ENCODE assay signal across 8 cellular contexts in the genomic region with DNA sequence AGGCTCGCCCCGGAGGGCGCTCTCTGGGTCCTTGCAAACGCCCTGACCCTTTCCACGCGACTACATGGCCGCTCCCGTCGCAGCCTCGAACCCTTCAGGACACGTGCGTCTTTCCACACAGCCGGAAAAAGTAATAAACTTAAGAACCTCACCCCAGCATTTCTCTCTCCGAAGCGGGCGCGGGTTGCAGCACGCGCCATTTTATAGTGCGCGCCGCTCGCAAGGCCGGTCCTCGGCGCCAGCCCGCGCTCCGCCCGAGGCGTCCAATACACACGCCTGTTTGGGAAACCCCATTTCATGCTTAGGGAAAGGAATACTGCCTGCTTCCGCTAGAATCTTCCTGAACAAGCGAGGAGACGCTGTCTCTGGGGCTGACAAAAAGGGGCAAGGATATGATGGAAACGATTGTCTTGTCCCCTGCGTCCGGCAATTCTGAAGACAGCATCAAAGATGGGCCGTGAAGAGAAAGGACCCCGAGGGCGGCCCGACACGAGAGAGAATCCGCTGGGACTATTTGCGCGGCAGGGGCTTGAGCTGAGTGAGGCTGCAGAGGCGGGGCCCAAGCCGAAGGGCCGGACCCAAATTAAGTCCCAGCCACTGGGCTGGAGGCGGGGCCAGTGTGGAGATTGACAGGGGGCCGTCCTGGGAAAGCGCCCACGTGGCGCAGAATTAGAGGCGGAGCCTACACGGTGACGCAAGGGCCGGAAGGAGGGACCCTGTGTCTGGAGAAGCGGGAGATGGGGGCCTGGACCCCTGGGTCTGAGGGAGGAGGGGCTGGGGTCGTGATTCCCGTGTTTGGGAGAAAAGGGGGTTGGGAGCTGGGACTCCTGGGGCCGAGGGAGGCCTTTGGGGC. TPM values are rescaled to one million over a fixed set of nuclear protein-coding genes. Genes with fewer than 3 reads are reported as not detected.
DNase-seq lines count a peak whose midpoint lies in the region; ATAC-seq and TF ChIP-seq lines count a peak whose summit lies in the region.

No MANE protein-coding gene starts in this region.

- no peak for TF ChIP-seq CTCF in colonic mucosa (IDR thresholded peaks at IDR 0.05)

- H3K9me3 ChIP-seq in BLaER1, result no peaks in the 10 kb centered on the region
- H3K9me3 ChIP-seq in colonic mucosa, result no peaks in the 10 kb centered on the region

- H3K9ac ChIP-seq in BLaER1 (peak overlapping the region; percentile 100), colonic mucosa (ENCODE audit: low read depth in 2 of 2, low read length in 2 of 2) (peak overlapping the region; percentile 81 to 84)

- peak overlapping the region; percentile 95 for H3K4me3 ChIP-seq in BLaER1
- peak overlapping the region; percentile 98 for H3K4me3 ChIP-seq in colonic mucosa

- peak overlapping the region; percentile 100 for H3K27ac ChIP-seq in BLaER1
- H3K27ac ChIP-seq in colonic mucosa, result peak overlapping the region; percentile 93
- peak overlapping the region; percentile 100 for H3K27ac ChIP-seq in layer of hippocampus (ENCODE audit: low read depth, low read length)

- H3K9me3 Mint-ChIP-seq in activated CD4-positive, alpha-beta T cell treated with anti-CD3 and anti-CD28 coated beads, Interleukin-2, amount 10 ng/mL, durations not matched to agents 24 days and 14 days, result no peaks in the 10 kb centered on the region

- H3K27me3 ChIP-seq in BLaER1 (no peaks in the 10 kb centered on the region), colonic mucosa (no peaks in the 10 kb centered on the region), layer of hippocampus (ENCODE audit: control insufficient read depth, insufficient read depth, low read length) (no peaks in the 10 kb centered on the region)

- H3K27ac Mint-ChIP-seq in activated CD4-positive, alpha-beta T cell treated with anti-CD3 and anti-CD28 coated beads, Interleukin-2, amount 10 ng/mL, durations not matched to agents 24 days and 14 days, result peak overlapping the region; percentile 97

- H3K4me1 ChIP-seq in BLaER1 (peaks cover 45% of the 10 kb centered on the region), colonic mucosa (peaks cover 7% of the 10 kb centered on the region)

- peaks cover 43% of the 10 kb centered on the region for H4K20me1 ChIP-seq in BLaER1

- peaks cover 38% of the 10 kb centered on the region for H3K36me3 Mint-ChIP-seq in activated CD4-positive, alpha-beta T cell treated with anti-CD3 and anti-CD28 coated beads, Interleukin-2, amount 10 ng/mL, durations not matched to agents 24 days and 14 days (ENCODE audit: low read depth)

- H3K4me1 Mint-ChIP-seq in activated CD4-positive, alpha-beta T cell treated with anti-CD3 and anti-CD28 coated beads, Interleukin-2, amount 10 ng/mL, durations not matched to agents 24 days and 14 days, result peaks cover 30% of the 10 kb centered on the region

- H3K4me3 Mint-ChIP-seq in activated CD4-positive, alpha-beta T cell treated with anti-CD3 and anti-CD28 coated beads, Interleukin-2, amount 10 ng/mL, durations not matched to agents 24 days and 14 days, result peak overlapping the region; percentile 96

- H3K27me3 Mint-ChIP-seq in activated CD4-positive, alpha-beta T cell treated with anti-CD3 and anti-CD28 coated beads, Interleukin-2, amount 10 ng/mL, durations not matched to agents 24 days and 14 days, result no peaks in the 10 kb centered on the region

- peak overlapping the region; percentile 75 for H3K4me2 ChIP-seq in BLaER1

- intact Hi-C loops in activated CD4-positive, alpha-beta T cell treated with anti-CD3 and anti-CD28 coated beads, Interleukin-2, amount 10 ng/mL, durations not matched to agents 24 days and 14 days (cut with micrococcal nuclease), result loop anchor here (1.0 to 10.0 kb wide), 5 partner anchors 13 to 300 kb away; partner anchors contain the start of genes CTU1 and JOSD2
- intact Hi-C loops in colonic mucosa (cut with DNase I), result no loop called here

- peak; percentile 85 for ATAC-seq in GM19328 (IDR thresholded peaks at IDR 0.05; ENCODE audit: unreplicated experiment)
- peak; percentile 74 for ATAC-seq in HG03469 (IDR thresholded peaks at IDR 0.05; ENCODE audit: unreplicated experiment)

- DNase-seq in NCI-H526 (lab: John Stamatoyannopoulos, UW) (peak; percentile 98 to 100), colonic mucosa (peak; percentile 99)
- DNase-seq in activated CD4-positive, alpha-beta T cell treated with anti-CD3 and anti-CD28 coated beads, Interleukin-2, amount 10 ng/mL, durations not matched to agents 24 days and 14 days, result peak; percentile 99
- peak; percentile 92 to 99 (median 97) for DNase-seq in stimulated activated CD4-positive, alpha-beta T cell treated with anti-CD3 and anti-CD28 coated beads, Interleukin-1b, Interleukin-23, amount 100 ng/mL, for 24 hours (ENCODE audit: low read depth in 4 of 4, low spot score in 1 of 4)

- H3K36me3 ChIP-seq in BLaER1 (peaks cover 34% of the 10 kb centered on the region), colonic mucosa (no peaks in the 10 kb centered on the region)

RNA-seq across cellular contexts. Expression of gene ACP4, which starts 14.4 kb away (rescaled TPM):
- total RNA-seq in activated CD4-positive, alpha-beta T cell treated with anti-CD3 and anti-CD28 coated beads, Interleukin-2, amount 10 ng/mL, durations not matched to agents 24 days and 14 days, result not detected in 2 replicates
- total RNA-seq in colonic mucosa, result not detected

RNA-seq across cellular contexts. Expression of gene KLK1, which starts 18.9 kb away (rescaled TPM):
- total RNA-seq in activated CD4-positive, alpha-beta T cell treated with anti-CD3 and anti-CD28 coated beads, Interleukin-2, amount 10 ng/mL, durations not matched to agents 24 days and 14 days, result 3.0 TPM in 2 replicates
- 100 to 1,000 TPM; 104 to 130 TPM for total RNA-seq in colonic mucosa

RNA-seq across cellular contexts. Expression of gene KLK15, which starts 28.7 kb away (rescaled TPM):
- total RNA-seq in activated CD4-positive, alpha-beta T cell treated with anti-CD3 and anti-CD28 coated beads, Interleukin-2, amount 10 ng/mL, durations not matched to agents 24 days and 14 days, result not detected in 2 replicates
- 1 to 10 TPM; 2.9 to 3.6 TPM for total RNA-seq in colonic mucosa

RNA-seq across cellular contexts. Expression of gene GPR32, which starts 34.4 kb away (rescaled TPM):
- not detected in 2 replicates for total RNA-seq in activated CD4-positive, alpha-beta T cell treated with anti-CD3 and anti-CD28 coated beads, Interleukin-2, amount 10 ng/mL, durations not matched to agents 24 days and 14 days
- not detected for total RNA-seq in colonic mucosa

RNA-seq across cellular contexts. Expression of gene KLK3, which starts 50.1 kb away (rescaled TPM):
- total RNA-seq in activated CD4-positive, alpha-beta T cell treated with anti-CD3 and anti-CD28 coated beads, Interleukin-2, amount 10 ng/mL, durations not matched to agents 24 days and 14 days, result not detected in 2 replicates
- total RNA-seq in colonic mucosa, result 1 to 10 TPM; 2.4 to 2.5 TPM

Comparison
In these comparisons a context has a peak if more than half of its experiments do, and no peak if none do; other contexts are left out.
1. Peak in every context shown above with its lines: DNase-seq, ATAC-seq, H3K4me3 ChIP-seq and H3K27ac ChIP-seq.
2. RNA of gene KLK1, which starts 18.9 kb away (total RNA-seq): 104 to 130 TPM in colonic mucosa; 3.0 TPM in activated CD4-positive, alpha-beta T cell treated with anti-CD3 and anti-CD28 coated beads, Interleukin-2, amount 10 ng/mL, durations not matched to agents 24 days and 14 days; every median in the first group is over 10 times any median in the second.